In the genomic region with DNA sequence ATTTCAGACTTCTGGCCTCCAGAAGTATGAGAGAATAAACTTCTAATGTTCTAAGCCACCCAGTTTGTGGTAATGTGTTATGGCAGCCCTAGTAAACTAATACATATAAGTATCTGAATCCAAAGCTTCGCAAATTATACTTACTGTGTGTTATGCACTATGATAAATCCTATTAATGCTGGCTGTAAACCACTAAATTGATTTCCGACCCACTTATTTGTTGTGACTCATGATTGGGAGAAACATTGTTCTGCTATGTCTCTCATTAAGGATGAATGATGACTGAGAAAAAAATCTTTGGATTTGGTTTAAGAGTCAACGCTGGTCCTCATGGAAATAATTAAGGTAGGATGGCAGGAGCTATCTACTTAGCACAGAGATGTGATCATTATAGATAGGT, we compare ENCODE assay signal across 6 cellular contexts.
"Had no signal": no experiment of that assay in that cellular context is flagged by ENCODE, and none has a peak within 500 bp of the region (broad histone marks: within the 10 kb centered on the region; RNA-seq: fewer than 3 reads in every experiment).

No MANE protein-coding gene starts in this region.

- H3K27ac ChIP-seq: HL-60 had no signal

- H3K4me3 ChIP-seq: K562 had no signal

- DNase-seq: IMR-90, KBM-7, KG1 had no signal

- ATAC-seq: HepG2, K562 had no signal
